ENCODE assay signal across 14 cellular contexts in genomic region chrX:1493317-1493856, GRCh38. TPM values are rescaled to one million over a fixed set of nuclear protein-coding genes. Genes with fewer than 3 reads are reported as not detected.
DNase-seq lines count a peak whose midpoint lies in the region; ATAC-seq and TF ChIP-seq lines count a peak whose summit lies in the region.
"Had no signal": no experiment of that assay in that cellular context is flagged by ENCODE, and none has a peak within 500 bp of the region (broad histone marks: within the 10 kb centered on the region; RNA-seq: fewer than 3 reads in every experiment).

No MANE protein-coding gene starts in this region.

- peak overlapping the region; percentile 31 for H3K18ac ChIP-seq in neuronal stem cell (ENCODE audit: low read length)

- H3K27me3 Mint-ChIP-seq in HFFc6 (ENCODE audit: insufficient read depth): peaks cover 8% of the 10 kb centered on the region

- peaks cover 25% of the 10 kb centered on the region for H3K9me3 Mint-ChIP-seq in HFFc6

- ATAC-seq in activated CD4-positive, CD25-positive, alpha-beta regulatory T cell treated with anti-CD3 and anti-CD28 coated beads, Interleukin-2, amount 50 U/mL, for 24 hours: no peak
- no peak for ATAC-seq in upper lobe of left lung (ENCODE audit: low FRiP score in 2 of 2)
- ATAC-seq: left ventricle myocardium superior had no signal

- no peak overlapping the region for H3K14ac ChIP-seq in neuronal stem cell (ENCODE audit: low read length)

- H3K27ac ChIP-seq in SU-DHL-6 (ENCODE audit: low read depth, low read length): peak overlapping the region; percentile 99
- H3K27ac ChIP-seq in neuronal stem cell (replicated peaks; ENCODE audit: low read length): no peak overlapping the region
- no peak overlapping the region for H3K27ac ChIP-seq in upper lobe of left lung

- no peak overlapping the region for H2BK12ac ChIP-seq in neuronal stem cell (ENCODE audit: low read length)

- POLR2A ChIA-PET in HEK293T (lab: Yijun Ruan, JAX): no interaction called here

- H3K4ac ChIP-seq in neuronal stem cell (ENCODE audit: low read length): no peak overlapping the region

- peak overlapping the region; percentile 47 for H3K4me3 ChIP-seq in SU-DHL-6 (ENCODE audit: insufficient read depth, low read length, poor library complexity, severe bottlenecking)
- no peak overlapping the region for H3K4me3 ChIP-seq in neuronal stem cell (ENCODE audit: low read length in 2 of 2)
- no peak overlapping the region for H3K4me3 ChIP-seq in upper lobe of left lung
- H3K4me3 ChIP-seq: tibial nerve had no signal

- H3K4me2 ChIP-seq in SU-DHL-6 (ENCODE audit: low read depth, low read length, poor library complexity, severe bottlenecking): peak overlapping the region; percentile 75
- no peak overlapping the region for H3K4me2 ChIP-seq in neuronal stem cell (ENCODE audit: insufficient read depth, low read length, poor library complexity, severe bottlenecking)

- H2AFZ ChIP-seq in SU-DHL-6 (ENCODE audit: low read depth, low read length, severe bottlenecking): no peak overlapping the region
- peak overlapping the region; percentile 86 for H2AFZ ChIP-seq in neuronal stem cell (ENCODE audit: low read length)

- H2BK5ac ChIP-seq in neuronal stem cell (ENCODE audit: low read length): no peak overlapping the region

- peak overlapping the region; percentile 65 for H3K4me3 Mint-ChIP-seq in HFFc6

- H3K36me3 Mint-ChIP-seq in HFFc6 (ENCODE audit: low read depth): peaks cover 5% of the 10 kb centered on the region; the same call in 1 of the 2 replicates

- CTCF ChIA-PET in HEK293T (lab: Yijun Ruan, JAX): no interaction called here

- no peak overlapping the region for H2BK15ac ChIP-seq in neuronal stem cell (ENCODE audit: low read length)

- no peak overlapping the region for H3K23ac ChIP-seq in neuronal stem cell (ENCODE audit: low read depth, low read length, poor library complexity)

- peaks cover 7% of the 10 kb centered on the region; the same call in 1 of the 2 replicates for H3K4me1 Mint-ChIP-seq in HFFc6 (ENCODE audit: low read depth)

- no peaks in the 10 kb centered on the region for H4K20me1 ChIP-seq in SU-DHL-6 (ENCODE audit: low read depth, low read length)

- no peak overlapping the region for H3K27ac Mint-ChIP-seq in HFFc6

- H3K27me3 ChIP-seq in SU-DHL-6 (ENCODE audit: low read length) (no peaks in the 10 kb centered on the region), neuronal stem cell (ENCODE audit: control insufficient read depth in 3 of 3, insufficient read depth in 3 of 3, low read depth in 1 of 3, low read length in 3 of 3) (peaks cover 0 to 7% (median 0%) of the 10 kb centered on the region in 3 experiments), upper lobe of left lung (no peaks in the 10 kb centered on the region)
- H3K27me3 ChIP-seq: tibial nerve had no signal

- peaks cover 53% of the 10 kb centered on the region for H3F3A ChIP-seq in SU-DHL-6 (ENCODE audit: insufficient read depth)

- H3K9me3 ChIP-seq in SU-DHL-6 (ENCODE audit: insufficient read depth, low read length): no peaks in the 10 kb centered on the region
- H3K9me3 ChIP-seq in neuronal stem cell (replicated peaks in 1 of 2; ENCODE audit: control insufficient read depth in 2 of 2, insufficient read depth in 1 of 2, low read depth in 1 of 2, low read length in 2 of 2): peaks cover 0 to 3% of the 10 kb centered on the region in 2 donors
- H3K9me3 ChIP-seq in upper lobe of left lung: no peaks in the 10 kb centered on the region

- H3K79me2 ChIP-seq in SU-DHL-6 (ENCODE audit: insufficient read depth, low read length): peaks cover 8% of the 10 kb centered on the region; the same call in 1 of the 2 replicates

- peak; percentile 29 for DNase-seq in activated CD4-positive, CD25-positive, alpha-beta regulatory T cell treated with anti-CD3 and anti-CD28 coated beads, Interleukin-2, amount 50 U/mL, for 72 hours
- DNase-seq in HFFc6 (no peak), neuronal stem cell (ENCODE audit: low spot score) (no peak), NCI-H69 (lab: John Stamatoyannopoulos, UW) (no peak), HEK293T (ENCODE audit: extremely low spot score) (no peak), upper lobe of left lung (no peak)
- DNase-seq: NCI-H187 treated with DMSO at 0.1 percent for 48 hours had no signal

- peaks cover 6% of the 10 kb centered on the region; the same call in 1 of the 2 replicates for H3K36me3 ChIP-seq in SU-DHL-6 (ENCODE audit: low read length)
- H3K36me3 ChIP-seq in neuronal stem cell (replicated peaks in 1 of 2; ENCODE audit: control insufficient read depth in 2 of 2, insufficient read depth in 2 of 2, low read length in 2 of 2): no peaks in the 10 kb centered on the region
- no peaks in the 10 kb centered on the region for H3K36me3 ChIP-seq in upper lobe of left lung
- H3K36me3 ChIP-seq: tibial nerve had no signal

- H3K9me2 ChIP-seq in SU-DHL-6 (replicated peaks; ENCODE audit: insufficient read depth, low read length): no peaks in the 10 kb centered on the region

- H2AK5ac ChIP-seq in neuronal stem cell (ENCODE audit: low read depth, low read length): no peak overlapping the region

- no peak overlapping the region for H2BK120ac ChIP-seq in neuronal stem cell (ENCODE audit: low read depth, low read length)

- H3K4me1 ChIP-seq in neuronal stem cell (ENCODE audit: control insufficient read depth in 2 of 2, insufficient read depth in 1 of 2, low read depth in 1 of 2, low read length in 2 of 2) (peaks cover 0 to 1% of the 10 kb centered on the region in 2 donors), upper lobe of left lung (peaks cover 0 to 8% (median 0%) of the 10 kb centered on the region in 4 donors)

- no peak overlapping the region for H4K8ac ChIP-seq in neuronal stem cell (ENCODE audit: low read depth, low read length)

- TF ChIP-seq POLR2A in upper lobe of left lung (IDR thresholded peaks at IDR 0.05): no peak

- no CpG with 5 or more reads among the region's 16 CpGs for WGBS in neuronal stem cell (ENCODE audit: extremely low coverage in 2 of 2, insufficient read length in 2 of 2, insufficient replicate concordance in 1 of 2), 2 donors
- WGBS in upper lobe of left lung, 2 donors: 47% methylated on average over 16 of the region's 16 CpGs

- H4K91ac ChIP-seq in neuronal stem cell (ENCODE audit: low read depth, low read length, poor library complexity): no peak overlapping the region

- H3K9ac ChIP-seq in SU-DHL-6 (ENCODE audit: low read length): peak overlapping the region; percentile 74
- H3K9ac ChIP-seq in neuronal stem cell (ENCODE audit: low read depth, low read length, poor library complexity): no peak overlapping the region

- TF ChIP-seq EP300 in upper lobe of left lung (IDR thresholded peaks at IDR 0.05): no peak

- TF ChIP-seq CTCF in HFFc6 (IDR thresholded peaks at IDR 0.05): no peak
- no peak for TF ChIP-seq CTCF in SU-DHL-6 (IDR thresholded peaks at IDR 0.05; ENCODE audit: insufficient read depth, low read length, poor library complexity, severe bottlenecking)
- no peak for TF ChIP-seq CTCF in upper lobe of left lung (IDR thresholded peaks at IDR 0.05)

- no peaks in the 10 kb centered on the region for H3K79me1 ChIP-seq in neuronal stem cell (ENCODE audit: low read depth, low read length)

TF ChIP-seq in HEK293T, 16 proteins besides CTCF, POLR2A, EP300 and RAD21:
- TF ChIP-seq PKNOX1 (IDR thresholded peaks at IDR 0.05): no peak
- TF ChIP-seq ARNT (IDR thresholded peaks at IDR 0.05): no peak
- TF ChIP-seq SP1 (IDR thresholded peaks at IDR 0.05): no peak

RNA-seq across cellular contexts. Expression of gene ASMTL, which starts 40.7 kb away (rescaled TPM):
- 10 to 100 TPM; 26.8 to 35.1 (median 32.8) TPM for total RNA-seq in HFFc6 (2021; fragmentation: NEBNext Ultra II Directional; extraction: Animal tissue kit (Norgen Biotek cat#: 25700))
- polyA plus RNA-seq in neuronal stem cell (2013, experiment 1 of 2): 52.5 TPM
- 51.6 TPM for polyA plus RNA-seq in neuronal stem cell (2013, experiment 2 of 2)
- total RNA-seq in upper lobe of left lung: 10 to 100 TPM; 11.0 to 28.3 (median 23.2) TPM

RNA-seq across cellular contexts. Expression of gene P2RY8, which starts 43.6 kb away (rescaled TPM):
- not detected for total RNA-seq in HFFc6 (2021; fragmentation: NEBNext Ultra II Directional; extraction: Animal tissue kit (Norgen Biotek cat#: 25700))
- polyA plus RNA-seq in neuronal stem cell (2013, experiment 1 of 2): 0.26 TPM
- polyA plus RNA-seq in neuronal stem cell (2013, experiment 2 of 2): 0.29 TPM
- 1 to 10 TPM; 1.7 to 4.4 (median 3.3) TPM for total RNA-seq in upper lobe of left lung
- total RNA-seq: endothelial cell of umbilical vein, SK-MEL-5 had no signal
- polyA plus RNA-seq: AG04450, endothelial cell of umbilical vein had no signal
